ENCODE assay signal across 35 cellular contexts in genomic region chr6:100451577-100451976, GRCh38. TPM values are rescaled to one million over a fixed set of nuclear protein-coding genes. Genes with fewer than 3 reads are reported as not detected.
"Had no signal": no experiment of that assay in that cellular context is flagged by ENCODE, and none has a peak within 500 bp of the region (broad histone marks: within the 10 kb centered on the region; RNA-seq: fewer than 3 reads in every experiment).

No MANE protein-coding gene starts in this region.

- DNase-seq: activated effector memory CD4-positive, alpha-beta T cell treated with anti-CD3 and anti-CD28 coated beads, Interleukin-2, amount 50 U/mL, for 16 hours; activated effector memory CD4-positive, alpha-beta T cell treated with Interleukin-2 at 50 U/mL for 16 hours; activated gamma-delta T cell; activated gamma-delta T cell treated with Interleukin-2 at 50 U/mL for 16 hours; activated naive CD4-positive, alpha-beta T cell; activated naive CD4-positive, alpha-beta T cell treated with anti-CD3 and anti-CD28 coated beads for 36 hours; activated naive CD4-positive, alpha-beta T cell treated with anti-CD3 and anti-CD28 coated beads, Interleukin-2, amount 10 ng/mL, durations not matched to agents 7 days and 5 days; activated naive CD4-positive, alpha-beta T cell treated with anti-CD3 and anti-CD28 coated beads, Interleukin-2, amount 50 U/mL, for 16 hours; activated naive CD4-positive, alpha-beta T cell treated with Interleukin-2 at 50 U/mL for 16 hours; activated naive CD8-positive, alpha-beta T cell treated with anti-CD3 and anti-CD28 coated beads for 36 hours; activated naive CD8-positive, alpha-beta T cell treated with anti-CD3 and anti-CD28 coated beads, Interleukin-2, amount 10 ng/mL, durations not matched to agents 7 days and 5 days; activated naive CD8-positive, alpha-beta T cell treated with anti-CD3 and anti-CD28 coated beads, Interleukin-2, amount 50 U/mL, for 24 hours; activated T-cell treated with anti-CD3 and anti-CD28 coated beads, Interleukin-2, amount 50 U/mL, for 1 hour; activated T-cell treated with anti-CD3 and anti-CD28 coated beads, Interleukin-2, amount 50 U/mL, for 24 hours; activated T-cell treated with anti-CD3 and anti-CD28 coated beads, Interleukin-2, amount 50 U/mL, for 4 hours; activated T-cell treated with anti-CD3 and anti-CD28 coated beads, Interleukin-2, amount 50 U/mL, for 48 hours; activated T-cell treated with anti-CD3 and anti-CD28 coated beads, Interleukin-2, amount 50 U/mL, for 72 hours; adrenal gland; amniotic stem cell; amygdala; anterior cingulate cortex; body of pancreas; brain microvascular endothelial cell; caudate nucleus; central memory CD4-positive, alpha-beta T cell; cerebellar nuclear complex had no signal

- H3K4me3 ChIP-seq: adrenal gland, ascending aorta, body of pancreas, breast epithelium, cardiac muscle cell had no signal

- H3K36me3 ChIP-seq: adrenal gland, ascending aorta, brain microvascular endothelial cell, breast epithelium, cardiac muscle cell had no signal

- H3K27ac ChIP-seq: adrenal gland, ascending aorta, body of pancreas, brain microvascular endothelial cell, breast epithelium, cardiac muscle cell had no signal

- H3K4me1 ChIP-seq: breast epithelium had no signal

- H3K9me3 ChIP-seq: adrenal gland, ascending aorta, body of pancreas had no signal

- ATAC-seq: activated naive CD4-positive, alpha-beta T cell treated with anti-CD3 and anti-CD28 coated beads, Interleukin-2, amount 50 U/mL, for 72 hours; activated naive CD8-positive, alpha-beta T cell treated with anti-CD3 and anti-CD28 coated beads, Interleukin-2, amount 50 U/mL, for 24 hours; activated T-cell treated with anti-CD3 and anti-CD28 coated beads, Interleukin-2, amount 50 U/mL, for 4 hours; activated T-cell treated with anti-CD3 and anti-CD28 coated beads, Interleukin-2, amount 50 U/mL, for 72 hours; activated T-helper 17 cell treated with anti-CD3 and anti-CD28 coated beads, Interleukin-2, amount 50 U/mL, for 72 hours; body of pancreas had no signal

RNA-seq across cellular contexts. Expression of gene SIM1, which starts 13.1 kb away (rescaled TPM):
- total RNA-seq: activated naive CD4-positive, alpha-beta T cell treated with anti-CD3 and anti-CD28 coated beads for 36 hours; activated naive CD4-positive, alpha-beta T cell treated with anti-CD3 and anti-CD28 coated beads, Interleukin-2, amount 50 U/mL, for 72 hours; activated naive CD8-positive, alpha-beta T cell treated with anti-CD3 and anti-CD28 coated beads for 36 hours; activated naive CD8-positive, alpha-beta T cell treated with anti-CD3 and anti-CD28 coated beads, Interleukin-2, amount 10 ng/mL, durations not matched to agents 7 days and 5 days; activated T-cell treated with anti-CD3 and anti-CD28 coated beads, Interleukin-2, amount 50 U/mL, for 4 hours; activated T-helper 17 cell treated with anti-CD3 and anti-CD28 coated beads, Interleukin-2, amount 50 U/mL, for 72 hours; activated T-helper 2 cell treated with anti-CD3 and anti-CD28 coated beads, Interferon-gamma antibody, Interleukin-2, Interleukin-4, amounts not matched to agents 10 μg/mL and 5 μg/mL and 100 μg/mL, durations not matched to agents 14 hours and 24 hours and 36 hours; adrenal gland; ascending aorta; astrocyte; bronchial epithelial cell; cardiac muscle cell; cerebellum had no signal
- polyA plus RNA-seq: adrenal gland, cardiac muscle cell had no signal
